In genomic region chr1:53883600-53883999, GRCh38 we compare ENCODE assay signal across 11 cellular contexts. TPM values are rescaled to one million over a fixed set of nuclear protein-coding genes. Genes with fewer than 3 reads are reported as not detected.
"Had no signal": no experiment of that assay in that cellular context is flagged by ENCODE, and none has a peak within 500 bp of the region (broad histone marks: within the 10 kb centered on the region; RNA-seq: fewer than 3 reads in every experiment).

No MANE protein-coding gene starts in this region.

RNA-seq across cellular contexts. Expression of gene DIO1, which starts 10.4 kb away (rescaled TPM):
- total RNA-seq: OCI-LY7, PC-3, PC-9, Peyer's patch, Right ventricle myocardium inferior, Right ventricle myocardium superior, RPMI7951, SJCRH30, SJSA1, SK-MEL-5 had no signal
- polyA plus RNA-seq: SK-N-SH had no signal
